Comparison of ENCODE assay signal across 8 cellular contexts in genomic region chr2:174344716-174345472, GRCh38. TPM values are rescaled to one million over a fixed set of nuclear protein-coding genes. Genes with fewer than 3 reads are reported as not detected.
DNase-seq lines count a peak whose midpoint lies in the region; ATAC-seq and TF ChIP-seq lines count a peak whose summit lies in the region.

No MANE protein-coding gene starts in this region.

- peaks cover 30% of the 10 kb centered on the region for H3K23me2 ChIP-seq in H9 (ENCODE audit: insufficient read length, low read depth, low read length, poor library complexity, severe bottlenecking)

- H2BK5ac ChIP-seq in H9 (ENCODE audit: insufficient read length, low read length): no peak overlapping the region

- no peaks in the 10 kb centered on the region for H3K4me1 ChIP-seq in BE2C
- H3K4me1 ChIP-seq in H9 (ENCODE audit: insufficient read depth, low read length): 0 out of 2 replicates have a peak, but pooled peaks cover 4% of the 10 kb centered on the region
- H3K4me1 ChIP-seq in PC-9 (replicated peaks; ENCODE audit: insufficient read depth): peaks cover 4% of the 10 kb centered on the region; the same call in 1 of the 2 replicates
- peaks cover 4% of the 10 kb centered on the region for H3K4me1 ChIP-seq in foreskin keratinocyte

- H4K5ac ChIP-seq in H9 (ENCODE audit: insufficient read length, low read depth, low read length): no peak overlapping the region

- H3K36me3 ChIP-seq in BE2C: no peaks in the 10 kb centered on the region
- peaks cover 9% of the 10 kb centered on the region for H3K36me3 ChIP-seq in PC-9 (ENCODE audit: low read depth)

- H2AK5ac ChIP-seq in H9 (ENCODE audit: insufficient read length, low read length): no peak overlapping the region

- H3K79me2 ChIP-seq in H9 (ENCODE audit: insufficient read depth, low read length) (no peaks in the 10 kb centered on the region), PC-9 (ENCODE audit: low read depth) (no peaks in the 10 kb centered on the region)

- H3K4me1 Mint-ChIP-seq in H9: peaks cover 42 to 45% of the 10 kb centered on the region in 2 experiments
- H3K4me1 Mint-ChIP-seq in activated CD4-positive, alpha-beta T cell treated with anti-CD3 and anti-CD28 coated beads, Interleukin-2, amount 10 ng/mL, durations not matched to agents 7 days and 5 days: peaks cover 33% of the 10 kb centered on the region

- H3K4me3 ChIP-seq in BE2C (ENCODE audit: low read depth, low read length) (no peak overlapping the region), PC-9 (no peak overlapping the region)

- TF ChIP-seq CTCF in BE2C (IDR thresholded peaks at IDR 0.05; ENCODE audit: low read depth, low read length): peak; percentile 25; the same call in 1 of the 2 replicates
- TF ChIP-seq CTCF in H9 (conservative IDR thresholded peaks at IDR 0.05): peak; percentile 68
- TF ChIP-seq CTCF in PC-9 (conservative IDR thresholded peaks at IDR 0.05): peak; percentile 87
- TF ChIP-seq CTCF in foreskin keratinocyte (conservative IDR thresholded peaks at IDR 0.05): peak; percentile 89

- ATAC-seq in foreskin keratinocyte (peak; percentile 67), HG02970 (IDR thresholded peaks at IDR 0.05; ENCODE audit: low FRiP score, unreplicated experiment) (no peak), HG02610 (IDR thresholded peaks at IDR 0.05; ENCODE audit: unreplicated experiment) (no peak)

- H3K9me3 ChIP-seq in BE2C (no peaks in the 10 kb centered on the region), H9 (ENCODE audit: control insufficient read depth, low read depth, low read length) (no peaks in the 10 kb centered on the region), PC-9 (ENCODE audit: insufficient read depth, low read depth) (no peaks in the 10 kb centered on the region)

- H3K27ac Mint-ChIP-seq in H9: no peak overlapping the region
- H3K27ac Mint-ChIP-seq in activated CD4-positive, alpha-beta T cell treated with anti-CD3 and anti-CD28 coated beads, Interleukin-2, amount 10 ng/mL, durations not matched to agents 7 days and 5 days: no peak overlapping the region

- DNase-seq in BE2C (no peak), H9 (no peak), PC-9 (peak in 1 of 2 experiments; percentile 81), foreskin keratinocyte (peak; percentile 42 to 70), NCI-H2029 treated with DMSO at 0.1 percent for 48 hours (lab: John Stamatoyannopoulos, UW) (no peak)
- DNase-seq in activated CD4-positive, alpha-beta T cell treated with anti-CD3 and anti-CD28 coated beads, Interleukin-2, amount 10 ng/mL, durations not matched to agents 7 days and 5 days: no peak

- intact Hi-C loops in PC-9 (cut with micrococcal nuclease; ENCODE audit: unreplicated experiment): loop anchor here (1.0 to 10.0 kb wide), 9 partner anchors 188 to 1538 kb away; no protein-coding TSS in a partner anchor

- BruUV-seq in PC-9 (replicated peaks; lab: Mats Ljungman, UMichigan): no TSS peak

- no peak overlapping the region for H2BK12ac ChIP-seq in H9 (ENCODE audit: insufficient read length, low read depth, low read length)

- no CpG with 5 or more reads among the region's 14 CpGs for WGBS in H9 (ENCODE audit: extremely low coverage, insufficient read length, low lambda C conversion rate)

- POLR2A ChIA-PET in PC-9 (lab: Charles Lee; ENCODE audit: unreplicated experiment): interaction anchor here (0.6 kb wide), 1 partner anchor 1152 kb away, joined by 6 read pairs; no protein-coding TSS in a partner anchor
- POLR2A ChIA-PET in activated CD4-positive, alpha-beta T cell treated with anti-CD3 and anti-CD28 coated beads, Interleukin-2, amount 10 ng/mL, durations not matched to agents 7 days and 5 days (lab: Charles Lee): no interaction called here

- H3K18ac ChIP-seq in H9 (ENCODE audit: insufficient read length, low read depth, low read length): no peak overlapping the region

- CTCF ChIA-PET in PC-9 (lab: Charles Lee): interaction anchor here (0.6 to 1.3 kb wide), 3 partner anchors 202 to 1221 kb away, joined by 3 to 5 read pairs (median 4); no protein-coding TSS in a partner anchor
- CTCF ChIA-PET in activated CD4-positive, alpha-beta T cell treated with anti-CD3 and anti-CD28 coated beads, Interleukin-2, amount 10 ng/mL, durations not matched to agents 7 days and 5 days (lab: Charles Lee): interaction anchor here (0.5 to 5.7 kb wide), 5 partner anchors 15 to 1581 kb away, joined by 3 to 42 read pairs (median 3); no protein-coding TSS in a partner anchor

- H3K4me2 ChIP-seq in H9 (ENCODE audit: insufficient read depth, insufficient read length, low read length) (peak overlapping the region; percentile 79), PC-9 (no peak overlapping the region)

- H3K9me2 ChIP-seq in PC-9 (ENCODE audit: insufficient read depth): no peaks in the 10 kb centered on the region

- no peak overlapping the region for H3K4ac ChIP-seq in H9 (ENCODE audit: low read depth, low read length)

- no peak overlapping the region for H2BK120ac ChIP-seq in H9 (ENCODE audit: low read depth, low read length, poor library complexity, severe bottlenecking)

- H2BK15ac ChIP-seq in H9 (ENCODE audit: low read depth, low read length): no peak overlapping the region

- H2AFZ ChIP-seq in H9 (ENCODE audit: low read length): no peak overlapping the region
- H2AFZ ChIP-seq in PC-9: no peak overlapping the region

- H3K36me3 Mint-ChIP-seq in H9 (ENCODE audit: insufficient read depth in 1 of 3, low read depth in 3 of 3): peaks cover 4 to 14% (median 14%) of the 10 kb centered on the region in 3 experiments; a peak in 5 of 7 replicates
- H3K36me3 Mint-ChIP-seq in activated CD4-positive, alpha-beta T cell treated with anti-CD3 and anti-CD28 coated beads, Interleukin-2, amount 10 ng/mL, durations not matched to agents 7 days and 5 days (ENCODE audit: low read depth): peaks cover 13% of the 10 kb centered on the region

- peak overlapping the region in 1 of 2 experiments; percentile 74; a peak in 3 of 5 replicates for H3K4me3 Mint-ChIP-seq in H9
- H3K4me3 Mint-ChIP-seq in activated CD4-positive, alpha-beta T cell treated with anti-CD3 and anti-CD28 coated beads, Interleukin-2, amount 10 ng/mL, durations not matched to agents 7 days and 5 days: no peak overlapping the region

- H3K27me3 ChIP-seq in BE2C: peaks cover 48% of the 10 kb centered on the region
- H3K27me3 ChIP-seq in H9 (ENCODE audit: insufficient read depth, low read length): peaks cover 47% of the 10 kb centered on the region
- H3K27me3 ChIP-seq in PC-9 (ENCODE audit: insufficient read depth, low read depth): no peaks in the 10 kb centered on the region
- peaks cover 50% of the 10 kb centered on the region for H3K27me3 ChIP-seq in foreskin keratinocyte

- H2BK20ac ChIP-seq in H9 (ENCODE audit: low read depth, low read length, poor library complexity, severe bottlenecking): no peak overlapping the region

- H3K27ac ChIP-seq in H9 (ENCODE audit: insufficient read length, low read depth, low read length): no peak overlapping the region
- no peak overlapping the region for H3K27ac ChIP-seq in PC-9
- H3K27ac ChIP-seq in foreskin keratinocyte: no peak overlapping the region

- H3K56ac ChIP-seq in H9 (ENCODE audit: insufficient read length, low read depth, low read length): no peak overlapping the region

- no peaks in the 10 kb centered on the region for H3K79me1 ChIP-seq in H9 (ENCODE audit: insufficient read depth, low read depth, low read length, poor library complexity, severe bottlenecking)

- H4K20me1 ChIP-seq in H9 (ENCODE audit: control insufficient read depth, insufficient read depth, insufficient read length): no peaks in the 10 kb centered on the region
- H4K20me1 ChIP-seq in PC-9 (ENCODE audit: insufficient read depth): no peaks in the 10 kb centered on the region

- no peak overlapping the region for H3K14ac ChIP-seq in H9 (ENCODE audit: insufficient read depth, low read length)

- H3F3A ChIP-seq in PC-9 (ENCODE audit: insufficient read depth, low read depth): peaks cover 4% of the 10 kb centered on the region; the same call in 1 of the 2 replicates

- H3T11ph ChIP-seq in H9 (ENCODE audit: low read length): no peak overlapping the region

- no peak overlapping the region for H3K23ac ChIP-seq in H9 (ENCODE audit: insufficient read length, low read depth, low read length)

- peaks cover 0 to 4% of the 10 kb centered on the region in 2 experiments; a peak in 1 of 5 replicates for H3K9me3 Mint-ChIP-seq in H9
- no peaks in the 10 kb centered on the region for H3K9me3 Mint-ChIP-seq in activated CD4-positive, alpha-beta T cell treated with anti-CD3 and anti-CD28 coated beads, Interleukin-2, amount 10 ng/mL, durations not matched to agents 7 days and 5 days

- H4K8ac ChIP-seq in H9 (replicated peaks; ENCODE audit: insufficient read length, low read depth, low read length): no peak overlapping the region

- H3K27me3 Mint-ChIP-seq in H9 (ENCODE audit: low read depth): peaks cover 61% of the 10 kb centered on the region
- H3K27me3 Mint-ChIP-seq in activated CD4-positive, alpha-beta T cell treated with anti-CD3 and anti-CD28 coated beads, Interleukin-2, amount 10 ng/mL, durations not matched to agents 7 days and 5 days: peaks cover 45% of the 10 kb centered on the region

- H4K91ac ChIP-seq in H9 (ENCODE audit: insufficient read length, low read depth, low read length): no peak overlapping the region

- no peak overlapping the region for H3K9ac ChIP-seq in H9 (ENCODE audit: extremely low read depth, insufficient read length, low read length)

RNA-seq across cellular contexts. Expression of gene SP9, which starts 10.1 kb away (rescaled TPM):
- not detected for polyA plus RNA-seq in BE2C (2012; ENCODE audit: insufficient read depth, insufficient read length, low read depth)
- not detected in 2 replicates for total RNA-seq in H9 (2021)
- not detected in 2 replicates for total RNA-seq in PC-9 (2021)
- not detected in 2 replicates for total RNA-seq in foreskin keratinocyte
- polyA plus RNA-seq in foreskin keratinocyte: not detected in 2 replicates
- total RNA-seq in activated CD4-positive, alpha-beta T cell treated with anti-CD3 and anti-CD28 coated beads, Interleukin-2, amount 10 ng/mL, durations not matched to agents 7 days and 5 days: not detected

RNA-seq across cellular contexts. Expression of gene SCRN3, which starts 50.6 kb away (rescaled TPM):
- polyA plus RNA-seq in BE2C (2012; ENCODE audit: insufficient read depth, insufficient read length, low read depth): 14.4 TPM
- total RNA-seq in H9 (2021) (8.7 and 9.9 TPM in 2 replicates), PC-9 (2021) (26.9 and 28.7 TPM in 2 replicates), foreskin keratinocyte (15.4 and 16.0 TPM in 2 replicates)
- polyA plus RNA-seq in foreskin keratinocyte: 6.5 and 9.0 TPM in 2 replicates
- 10 to 100 TPM; 16.8 to 16.9 TPM for total RNA-seq in activated CD4-positive, alpha-beta T cell treated with anti-CD3 and anti-CD28 coated beads, Interleukin-2, amount 10 ng/mL, durations not matched to agents 7 days and 5 days

Comparison
In these comparisons a context has a peak if more than half of its experiments do, and no peak if none do; other contexts are left out.
1. DNase-seq: peak in foreskin keratinocyte (2 of 2); none in BE2C (single experiment), H9 (single experiment), NCI-H2029 treated with DMSO at 0.1 percent for 48 hours (single experiment) and activated CD4-positive, alpha-beta T cell treated with anti-CD3 and anti-CD28 coated beads, Interleukin-2, amount 10 ng/mL, durations not matched to agents 7 days and 5 days (single experiment).
2. CTCF ChIP-seq: peak in every context shown above with its lines; median percentile 89 in foreskin keratinocyte; 87 in PC-9; 68 in H9; 25 in BE2C.